In the genomic region with DNA sequence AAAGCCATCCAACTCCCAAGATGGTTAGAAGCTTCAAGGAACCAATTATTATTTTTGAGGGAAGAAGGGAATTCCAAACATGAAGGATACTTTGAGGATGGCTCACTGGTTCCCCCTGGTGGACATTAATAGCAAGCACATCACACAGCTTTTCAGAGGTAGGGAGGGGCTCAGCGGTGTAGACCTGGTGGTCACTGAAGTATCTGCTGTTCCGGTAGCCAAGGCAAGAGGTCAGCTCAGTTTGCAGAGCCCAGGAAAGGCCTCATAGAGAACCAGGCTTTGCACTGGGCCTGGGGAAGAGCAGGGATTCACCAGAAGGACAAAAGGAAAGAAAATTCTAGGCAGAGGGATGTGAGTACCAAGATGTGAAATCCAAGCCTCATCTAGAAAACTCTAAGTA, we compare ENCODE assay signal across 8 cellular contexts.
DNase-seq lines count a peak whose midpoint lies in the region; ATAC-seq and TF ChIP-seq lines count a peak whose summit lies in the region.

No MANE protein-coding gene starts in this region.

- no peaks in the 10 kb centered on the region for H3K36me3 ChIP-seq in left ventricle myocardium inferior
- no peaks in the 10 kb centered on the region for H3K36me3 ChIP-seq in thyroid gland

- intact Hi-C loops in left ventricle myocardium inferior (cut with micrococcal nuclease) (no loop called here), Right ventricle myocardium superior (cut with DNase I) (no loop called here), thyroid gland (cut with DNase I) (no loop called here)

- H3K27me3 ChIP-seq in left ventricle myocardium inferior (ENCODE audit: low read depth) (peaks cover 78% of the 10 kb centered on the region), thyroid gland (no peaks in the 10 kb centered on the region)

- DNase-seq in left ventricle myocardium inferior (no peak), Right ventricle myocardium superior (no peak), iPS DF 4.7 (ENCODE audit: extremely low read depth, low spot score) (peak; percentile 78), thyroid gland (peak; percentile 26)

- ATAC-seq in Right ventricle myocardium superior (ENCODE audit: poor library complexity) = no peak
- no peak for ATAC-seq in GM18870 (IDR thresholded peaks at IDR 0.05; ENCODE audit: unreplicated experiment)
- no peak for ATAC-seq in HG03097 (IDR thresholded peaks at IDR 0.05; ENCODE audit: low FRiP score, unreplicated experiment)

- no peaks in the 10 kb centered on the region for H3K4me1 ChIP-seq in left ventricle myocardium inferior
- H3K4me1 ChIP-seq in thyroid gland = no peaks in the 10 kb centered on the region

- 4 to 15% methylated on average over 2 of the region's 2 CpGs for WGBS in thyroid gland, 2 donors

- H3K27ac ChIP-seq in left ventricle myocardium inferior (replicated peaks) (no peak overlapping the region), VCaP (no peak overlapping the region), thyroid gland (no peak overlapping the region)

- TF ChIP-seq POLR2A in thyroid gland (IDR thresholded peaks at IDR 0.05) = no peak

- peak; percentile 88 for TF ChIP-seq CTCF in left ventricle myocardium inferior (IDR thresholded peaks at IDR 0.05; ENCODE audit: borderline replicate concordance)
- peak; percentile 94 for TF ChIP-seq CTCF in LNCAP (IDR thresholded peaks at IDR 0.05)
- peak; percentile 95 for TF ChIP-seq CTCF in VCaP (conservative IDR thresholded peaks at IDR 0.05)
- TF ChIP-seq CTCF in thyroid gland (IDR thresholded peaks at IDR 0.05) = peak; percentile 50 to 93 (median 70)

- H3K4me3 ChIP-seq in left ventricle myocardium inferior = no peak overlapping the region
- no peak overlapping the region for H3K4me3 ChIP-seq in thyroid gland (replicated peaks in 1 of 3)

- H3K9me3 ChIP-seq in left ventricle myocardium inferior (replicated peaks) (peaks cover 10% of the 10 kb centered on the region), thyroid gland (no peaks in the 10 kb centered on the region)

Comparison
In these comparisons a context has a peak if more than half of its experiments do, and no peak if none do; other contexts are left out.
1. DNase-seq: peak in iPS DF 4.7 (single experiment) and thyroid gland (2 of 2); none in left ventricle myocardium inferior (single experiment) and Right ventricle myocardium superior (single experiment).
2. Peak in every context shown above with its lines, with median percentiles within 50 percentile points of each other: CTCF ChIP-seq.